In genomic region chr2:140808816-140809215, GRCh38 we compare ENCODE assay signal across 10 cellular contexts.
A peak's percentile ranks its signal among the peaks of the same experiment; 100 is the strongest.
DNase-seq lines count a peak whose midpoint lies in the region; ATAC-seq and TF ChIP-seq lines count a peak whose summit lies in the region.
"Had no signal": no experiment of that assay in that cellular context is flagged by ENCODE, and none has a peak within 500 bp of the region (broad histone marks: within the 10 kb centered on the region; RNA-seq: fewer than 3 reads in every experiment).

No MANE protein-coding gene starts in this region.

- H3K4me3 Mint-ChIP-seq in osteocyte (ENCODE audit: unreplicated experiment) = no peak overlapping the region
- H3K4me3 Mint-ChIP-seq in activated CD4-positive, alpha-beta memory T cell treated with anti-CD3 and anti-CD28 coated beads for 36 hours = no peak overlapping the region
- no peak overlapping the region for H3K4me3 Mint-ChIP-seq in stimulated activated memory B cell treated with anti-CD40 and anti-IgM and Interleukin-4, amounts not matched to agents 10 μg/mL and 1 μg/mL and 100 μg/mL, for 72 hours
- no peak overlapping the region for H3K4me3 Mint-ChIP-seq in activated CD4-positive, alpha-beta T cell treated with anti-CD3 and anti-CD28 coated beads, Interleukin-2, amount 10 ng/mL, durations not matched to agents 24 days and 14 days
- H3K4me3 Mint-ChIP-seq: activated T-helper 17 cell treated with anti-CD3 and anti-CD28 coated beads, Interleukin-2, amount 50 U/mL, for 72 hours had no signal

- peak; percentile 83 for ATAC-seq in HG03039 (IDR thresholded peaks at IDR 0.05; ENCODE audit: unreplicated experiment)
- no peak for ATAC-seq in stimulated activated memory B cell treated with anti-CD40 and anti-IgM and Interleukin-4, amounts not matched to agents 10 μg/mL and 1 μg/mL and 100 μg/mL, for 72 hours
- ATAC-seq: activated T-helper 17 cell treated with anti-CD3 and anti-CD28 coated beads, Interleukin-2, amount 50 U/mL, for 72 hours; psoas muscle had no signal

- intact Hi-C loops in activated CD4-positive, alpha-beta memory T cell treated with anti-CD3 and anti-CD28 coated beads for 36 hours (cut with micrococcal nuclease) = no loop called here
- intact Hi-C loops in activated CD4-positive, alpha-beta T cell treated with anti-CD3 and anti-CD28 coated beads, Interleukin-2, amount 10 ng/mL, durations not matched to agents 24 days and 14 days (cut with micrococcal nuclease) = no loop called here

- H3K27me3 Mint-ChIP-seq in osteocyte (ENCODE audit: unreplicated experiment) = no peaks in the 10 kb centered on the region
- no peaks in the 10 kb centered on the region for H3K27me3 Mint-ChIP-seq in activated CD4-positive, alpha-beta memory T cell treated with anti-CD3 and anti-CD28 coated beads for 36 hours
- no peaks in the 10 kb centered on the region for H3K27me3 Mint-ChIP-seq in stimulated activated memory B cell treated with anti-CD40 and anti-IgM and Interleukin-4, amounts not matched to agents 10 μg/mL and 1 μg/mL and 100 μg/mL, for 72 hours
- H3K27me3 Mint-ChIP-seq in activated CD4-positive, alpha-beta T cell treated with anti-CD3 and anti-CD28 coated beads, Interleukin-2, amount 10 ng/mL, durations not matched to agents 24 days and 14 days = no peaks in the 10 kb centered on the region
- H3K27me3 Mint-ChIP-seq: activated T-helper 17 cell treated with anti-CD3 and anti-CD28 coated beads, Interleukin-2, amount 50 U/mL, for 72 hours had no signal

- peak; percentile 20 for TF ChIP-seq CTCF in osteocyte (IDR thresholded peaks at IDR 0.05)

- POLR2A ChIA-PET in activated CD4-positive, alpha-beta memory T cell treated with anti-CD3 and anti-CD28 coated beads for 36 hours (lab: Charles Lee) = no interaction called here

- no peak overlapping the region for H3K27ac Mint-ChIP-seq in osteocyte (ENCODE audit: unreplicated experiment)
- no peak overlapping the region for H3K27ac Mint-ChIP-seq in activated CD4-positive, alpha-beta memory T cell treated with anti-CD3 and anti-CD28 coated beads for 36 hours
- H3K27ac Mint-ChIP-seq in stimulated activated memory B cell treated with anti-CD40 and anti-IgM and Interleukin-4, amounts not matched to agents 10 μg/mL and 1 μg/mL and 100 μg/mL, for 72 hours = no peak overlapping the region
- H3K27ac Mint-ChIP-seq in activated CD4-positive, alpha-beta T cell treated with anti-CD3 and anti-CD28 coated beads, Interleukin-2, amount 10 ng/mL, durations not matched to agents 24 days and 14 days = no peak overlapping the region
- H3K27ac Mint-ChIP-seq: activated T-helper 17 cell treated with anti-CD3 and anti-CD28 coated beads, Interleukin-2, amount 50 U/mL, for 72 hours had no signal

- H3K9me3 Mint-ChIP-seq in osteocyte (ENCODE audit: unreplicated experiment) = no peaks in the 10 kb centered on the region
- H3K9me3 Mint-ChIP-seq in activated CD4-positive, alpha-beta memory T cell treated with anti-CD3 and anti-CD28 coated beads for 36 hours = peaks cover 2% of the 10 kb centered on the region
- H3K9me3 Mint-ChIP-seq in stimulated activated memory B cell treated with anti-CD40 and anti-IgM and Interleukin-4, amounts not matched to agents 10 μg/mL and 1 μg/mL and 100 μg/mL, for 72 hours = no peaks in the 10 kb centered on the region
- no peaks in the 10 kb centered on the region for H3K9me3 Mint-ChIP-seq in activated CD4-positive, alpha-beta T cell treated with anti-CD3 and anti-CD28 coated beads, Interleukin-2, amount 10 ng/mL, durations not matched to agents 24 days and 14 days

- CTCF ChIA-PET in activated CD4-positive, alpha-beta memory T cell treated with anti-CD3 and anti-CD28 coated beads for 36 hours (lab: Charles Lee) = interaction anchor here (0.6 kb wide), 2 partner anchors 43 to 916 kb away, joined by 3 read pairs; no protein-coding TSS in a partner anchor

- H3K36me3 Mint-ChIP-seq in osteocyte (ENCODE audit: unreplicated experiment) = no peaks in the 10 kb centered on the region
- H3K36me3 Mint-ChIP-seq in activated CD4-positive, alpha-beta memory T cell treated with anti-CD3 and anti-CD28 coated beads for 36 hours = no peaks in the 10 kb centered on the region
- H3K36me3 Mint-ChIP-seq in stimulated activated memory B cell treated with anti-CD40 and anti-IgM and Interleukin-4, amounts not matched to agents 10 μg/mL and 1 μg/mL and 100 μg/mL, for 72 hours = no peaks in the 10 kb centered on the region
- H3K36me3 Mint-ChIP-seq in activated CD4-positive, alpha-beta T cell treated with anti-CD3 and anti-CD28 coated beads, Interleukin-2, amount 10 ng/mL, durations not matched to agents 24 days and 14 days (ENCODE audit: low read depth) = no peaks in the 10 kb centered on the region

- DNase-seq in SIG-M5 treated with dmso at 0.1 percent for 504 hours (lab: John Stamatoyannopoulos, UW; ENCODE audit: unreplicated experiment) = peak; percentile 32
- DNase-seq in SIG-M5 (lab: John Stamatoyannopoulos, UW) = no peak
- DNase-seq in NCI-H69 (lab: John Stamatoyannopoulos, UW) = peak; percentile 77
- DNase-seq in osteocyte (ENCODE audit: extremely low spot score, unreplicated experiment) = no peak
- no peak for DNase-seq in activated CD4-positive, alpha-beta memory T cell treated with anti-CD3 and anti-CD28 coated beads for 36 hours
- DNase-seq in activated CD4-positive, alpha-beta T cell treated with anti-CD3 and anti-CD28 coated beads, Interleukin-2, amount 10 ng/mL, durations not matched to agents 24 days and 14 days = no peak
- DNase-seq: psoas muscle had no signal

- H3K4me1 Mint-ChIP-seq in osteocyte (ENCODE audit: unreplicated experiment) = no peaks in the 10 kb centered on the region
- no peaks in the 10 kb centered on the region for H3K4me1 Mint-ChIP-seq in activated CD4-positive, alpha-beta memory T cell treated with anti-CD3 and anti-CD28 coated beads for 36 hours (ENCODE audit: low read depth)
- no peaks in the 10 kb centered on the region for H3K4me1 Mint-ChIP-seq in stimulated activated memory B cell treated with anti-CD40 and anti-IgM and Interleukin-4, amounts not matched to agents 10 μg/mL and 1 μg/mL and 100 μg/mL, for 72 hours
- no peaks in the 10 kb centered on the region for H3K4me1 Mint-ChIP-seq in activated CD4-positive, alpha-beta T cell treated with anti-CD3 and anti-CD28 coated beads, Interleukin-2, amount 10 ng/mL, durations not matched to agents 24 days and 14 days
- H3K4me1 Mint-ChIP-seq: activated T-helper 17 cell treated with anti-CD3 and anti-CD28 coated beads, Interleukin-2, amount 50 U/mL, for 72 hours had no signal

Comparison
In these comparisons a context has a peak if more than half of its experiments do, and no peak if none do; other contexts are left out.
1. DNase-seq: peak in SIG-M5 treated with dmso at 0.1 percent for 504 hours (single experiment) and NCI-H69 (single experiment); none in SIG-M5 (single experiment), osteocyte (single experiment), activated CD4-positive, alpha-beta memory T cell treated with anti-CD3 and anti-CD28 coated beads for 36 hours (single experiment) and activated CD4-positive, alpha-beta T cell treated with anti-CD3 and anti-CD28 coated beads, Interleukin-2, amount 10 ng/mL, durations not matched to agents 24 days and 14 days (single experiment).